Comparison of ENCODE assay signal across 1 cellular context in genomic region chr7:105764506-105764905, GRCh38.
TF ChIP-seq lines count a peak whose summit lies in the region.

No MANE protein-coding gene starts in this region.

TF ChIP-seq in WTC11, 78 proteins besides CTCF, POLR2A, EP300 and RAD21 (continued from another document):
- TF ChIP-seq ZNF532 (CRISPR knock-in tag; IDR thresholded peaks at IDR 0.05; ENCODE audit: borderline replicate concordance) (no peak), ZNF416 (CRISPR knock-in tag; IDR thresholded peaks at IDR 0.05) (no peak), MLX (CRISPR knock-in tag; IDR thresholded peaks at IDR 0.05) (no peak), ZNF425 (CRISPR knock-in tag; conservative IDR thresholded peaks at IDR 0.05) (no peak), HMGXB4 (CRISPR knock-in tag; IDR thresholded peaks at IDR 0.05) (no peak), IRF2 (CRISPR knock-in tag; IDR thresholded peaks at IDR 0.05; ENCODE audit: borderline replicate concordance, low read depth) (no peak), PRDM15 (CRISPR knock-in tag; IDR thresholded peaks at IDR 0.05) (no peak), STAT6 (CRISPR knock-in tag; conservative IDR thresholded peaks at IDR 0.05; ENCODE audit: low read depth) (no peak), ZNF512 (CRISPR knock-in tag; IDR thresholded peaks at IDR 0.05; ENCODE audit: borderline replicate concordance) (no peak), ZNF263 (CRISPR knock-in tag; IDR thresholded peaks at IDR 0.05; ENCODE audit: low read depth) (no peak), CREM (CRISPR knock-in tag; IDR thresholded peaks at IDR 0.05) (no peak), USF2 (CRISPR knock-in tag; IDR thresholded peaks at IDR 0.05) (no peak), ZNF396 (CRISPR knock-in tag; IDR thresholded peaks at IDR 0.05; ENCODE audit: borderline replicate concordance) (no peak)
